ENCODE assay signal across 1 cellular context in the genomic region with DNA sequence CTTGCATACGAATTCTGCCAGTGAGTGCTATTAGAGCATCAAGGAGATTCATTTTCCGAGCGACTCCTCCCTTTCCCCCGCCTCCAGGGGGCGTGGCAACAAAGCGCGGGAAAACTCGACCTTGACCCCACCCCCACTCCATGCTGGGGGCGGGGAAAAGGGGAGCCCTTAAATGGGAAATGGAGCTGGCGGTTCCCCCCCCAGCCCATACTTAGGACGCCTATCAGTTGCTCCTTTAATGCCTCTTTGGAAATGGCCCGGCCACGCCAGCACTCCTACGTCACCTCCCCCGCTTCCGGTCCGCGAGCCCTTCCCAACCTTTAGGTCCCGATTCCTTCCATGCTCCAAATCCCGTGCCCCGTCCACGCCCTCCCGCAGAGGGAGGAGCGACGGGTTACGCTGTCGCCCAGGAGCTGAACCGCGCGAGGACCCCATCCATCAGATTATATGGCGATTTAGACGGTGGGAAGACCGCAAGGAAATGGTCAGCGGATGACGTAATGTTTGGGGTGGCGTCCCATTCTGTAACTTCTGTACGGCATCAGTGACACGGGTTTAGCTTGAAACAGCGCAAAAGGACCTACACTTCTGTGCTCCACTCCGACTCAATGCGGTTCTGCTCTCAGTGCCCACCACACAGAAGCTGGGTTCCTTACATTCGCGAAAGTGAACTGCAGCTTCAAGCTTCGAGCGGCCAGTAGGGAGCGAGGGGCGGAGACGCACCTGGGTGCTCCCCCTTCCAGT.
TF ChIP-seq lines count a peak whose summit lies in the region.

No MANE protein-coding gene starts in this region.

TF ChIP-seq in HepG2, 621 proteins besides CTCF, POLR2A, EP300 and RAD21 (continued from another document and continues in another):
- TF ChIP-seq, protein P1, sequence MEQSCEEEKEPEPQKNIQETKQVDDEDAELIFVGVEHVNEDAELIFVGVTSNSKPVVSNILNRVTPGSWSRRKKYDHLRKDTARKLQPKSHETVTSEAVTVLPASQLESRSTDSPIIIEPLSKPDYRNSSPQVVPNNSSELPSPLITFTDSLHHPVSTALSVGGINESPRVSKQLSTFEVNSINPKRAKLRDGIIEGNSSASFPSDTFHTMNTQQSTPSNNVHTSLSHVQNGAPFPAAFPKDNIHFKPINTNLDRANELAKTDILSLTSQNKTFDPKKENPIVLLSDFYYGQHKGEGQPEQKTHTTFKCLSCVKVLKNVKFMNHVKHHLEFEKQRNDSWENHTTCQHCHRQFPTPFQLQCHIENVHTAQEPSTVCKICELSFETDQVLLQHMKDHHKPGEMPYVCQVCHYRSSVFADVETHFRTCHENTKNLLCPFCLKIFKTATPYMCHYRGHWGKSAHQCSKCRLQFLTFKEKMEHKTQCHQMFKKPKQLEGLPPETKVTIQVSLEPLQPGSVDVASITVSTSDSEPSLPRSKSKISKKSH (CRISPR knock-in tag; IDR thresholded peaks at IDR 0.05; ENCODE audit: borderline replicate concordance), result peak; percentile 77; the same call in 1 of the 2 replicates
- TF ChIP-seq, protein P2, sequence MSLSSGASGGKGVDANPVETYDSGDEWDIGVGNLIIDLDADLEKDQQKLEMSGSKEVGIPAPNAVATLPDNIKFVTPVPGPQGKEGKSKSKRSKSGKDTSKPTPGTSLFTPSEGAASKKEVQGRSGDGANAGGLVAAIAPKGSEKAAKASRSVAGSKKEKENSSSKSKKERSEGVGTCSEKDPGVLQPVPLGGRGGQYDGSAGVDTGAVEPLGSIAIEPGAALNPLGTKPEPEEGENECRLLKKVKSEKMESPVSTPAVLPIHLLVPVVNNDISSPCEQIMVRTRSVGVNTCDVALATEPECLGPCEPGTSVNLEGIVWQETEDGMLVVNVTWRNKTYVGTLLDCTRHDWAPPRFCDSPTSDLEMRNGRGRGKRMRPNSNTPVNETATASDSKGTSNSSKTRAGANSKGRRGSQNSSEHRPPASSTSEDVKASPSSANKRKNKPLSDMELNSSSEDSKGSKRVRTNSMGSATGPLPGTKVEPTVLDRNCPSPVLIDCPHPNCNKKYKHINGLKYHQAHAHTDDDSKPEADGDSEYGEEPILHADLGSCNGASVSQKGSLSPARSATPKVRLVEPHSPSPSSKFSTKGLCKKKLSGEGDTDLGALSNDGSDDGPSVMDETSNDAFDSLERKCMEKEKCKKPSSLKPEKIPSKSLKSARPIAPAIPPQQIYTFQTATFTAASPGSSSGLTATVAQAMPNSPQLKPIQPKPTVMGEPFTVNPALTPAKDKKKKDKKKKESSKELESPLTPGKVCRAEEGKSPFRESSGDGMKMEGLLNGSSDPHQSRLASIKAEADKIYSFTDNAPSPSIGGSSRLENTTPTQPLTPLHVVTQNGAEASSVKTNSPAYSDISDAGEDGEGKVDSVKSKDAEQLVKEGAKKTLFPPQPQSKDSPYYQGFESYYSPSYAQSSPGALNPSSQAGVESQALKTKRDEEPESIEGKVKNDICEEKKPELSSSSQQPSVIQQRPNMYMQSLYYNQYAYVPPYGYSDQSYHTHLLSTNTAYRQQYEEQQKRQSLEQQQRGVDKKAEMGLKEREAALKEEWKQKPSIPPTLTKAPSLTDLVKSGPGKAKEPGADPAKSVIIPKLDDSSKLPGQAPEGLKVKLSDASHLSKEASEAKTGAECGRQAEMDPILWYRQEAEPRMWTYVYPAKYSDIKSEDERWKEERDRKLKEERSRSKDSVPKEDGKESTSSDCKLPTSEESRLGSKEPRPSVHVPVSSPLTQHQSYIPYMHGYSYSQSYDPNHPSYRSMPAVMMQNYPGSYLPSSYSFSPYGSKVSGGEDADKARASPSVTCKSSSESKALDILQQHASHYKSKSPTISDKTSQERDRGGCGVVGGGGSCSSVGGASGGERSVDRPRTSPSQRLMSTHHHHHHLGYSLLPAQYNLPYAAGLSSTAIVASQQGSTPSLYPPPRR (CRISPR knock-in tag; IDR thresholded peaks at IDR 0.05; ENCODE audit: borderline replicate concordance), result peak; percentile 59; the same call in 1 of the 2 replicates
- TF ChIP-seq TCF12 (IDR thresholded peaks at IDR 0.05), result no peak
- TF ChIP-seq TCF12 (CRISPR knock-in tag; IDR thresholded peaks at IDR 0.05), result no peak
- TF ChIP-seq, protein P3, sequence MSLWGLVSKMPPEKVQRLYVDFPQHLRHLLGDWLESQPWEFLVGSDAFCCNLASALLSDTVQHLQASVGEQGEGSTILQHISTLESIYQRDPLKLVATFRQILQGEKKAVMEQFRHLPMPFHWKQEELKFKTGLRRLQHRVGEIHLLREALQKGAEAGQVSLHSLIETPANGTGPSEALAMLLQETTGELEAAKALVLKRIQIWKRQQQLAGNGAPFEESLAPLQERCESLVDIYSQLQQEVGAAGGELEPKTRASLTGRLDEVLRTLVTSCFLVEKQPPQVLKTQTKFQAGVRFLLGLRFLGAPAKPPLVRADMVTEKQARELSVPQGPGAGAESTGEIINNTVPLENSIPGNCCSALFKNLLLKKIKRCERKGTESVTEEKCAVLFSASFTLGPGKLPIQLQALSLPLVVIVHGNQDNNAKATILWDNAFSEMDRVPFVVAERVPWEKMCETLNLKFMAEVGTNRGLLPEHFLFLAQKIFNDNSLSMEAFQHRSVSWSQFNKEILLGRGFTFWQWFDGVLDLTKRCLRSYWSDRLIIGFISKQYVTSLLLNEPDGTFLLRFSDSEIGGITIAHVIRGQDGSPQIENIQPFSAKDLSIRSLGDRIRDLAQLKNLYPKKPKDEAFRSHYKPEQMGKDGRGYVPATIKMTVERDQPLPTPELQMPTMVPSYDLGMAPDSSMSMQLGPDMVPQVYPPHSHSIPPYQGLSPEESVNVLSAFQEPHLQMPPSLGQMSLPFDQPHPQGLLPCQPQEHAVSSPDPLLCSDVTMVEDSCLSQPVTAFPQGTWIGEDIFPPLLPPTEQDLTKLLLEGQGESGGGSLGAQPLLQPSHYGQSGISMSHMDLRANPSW (CRISPR knock-in tag; IDR thresholded peaks at IDR 0.05; ENCODE audit: borderline replicate concordance), result no peak
- TF ChIP-seq ETV6 (CRISPR knock-in tag; conservative IDR thresholded peaks at IDR 0.05), result no peak
- TF ChIP-seq STAT5B (CRISPR knock-in tag; IDR thresholded peaks at IDR 0.05), result no peak
- no peak for TF ChIP-seq MATR3 (CRISPR knock-in tag; IDR thresholded peaks at IDR 0.05)
- TF ChIP-seq, protein P4, sequence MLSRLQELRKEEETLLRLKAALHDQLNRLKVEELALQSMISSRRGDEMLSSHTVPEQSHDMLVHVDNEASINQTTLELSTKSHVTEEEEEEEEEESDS (CRISPR knock-in tag; IDR thresholded peaks at IDR 0.05; ENCODE audit: borderline replicate concordance), result peak; percentile 22; the same call in 1 of the 2 replicates
- peak; percentile 98 for TF ChIP-seq TFDP1 (CRISPR knock-in tag; IDR thresholded peaks at IDR 0.05; ENCODE audit: borderline replicate concordance)
- TF ChIP-seq, protein P5, sequence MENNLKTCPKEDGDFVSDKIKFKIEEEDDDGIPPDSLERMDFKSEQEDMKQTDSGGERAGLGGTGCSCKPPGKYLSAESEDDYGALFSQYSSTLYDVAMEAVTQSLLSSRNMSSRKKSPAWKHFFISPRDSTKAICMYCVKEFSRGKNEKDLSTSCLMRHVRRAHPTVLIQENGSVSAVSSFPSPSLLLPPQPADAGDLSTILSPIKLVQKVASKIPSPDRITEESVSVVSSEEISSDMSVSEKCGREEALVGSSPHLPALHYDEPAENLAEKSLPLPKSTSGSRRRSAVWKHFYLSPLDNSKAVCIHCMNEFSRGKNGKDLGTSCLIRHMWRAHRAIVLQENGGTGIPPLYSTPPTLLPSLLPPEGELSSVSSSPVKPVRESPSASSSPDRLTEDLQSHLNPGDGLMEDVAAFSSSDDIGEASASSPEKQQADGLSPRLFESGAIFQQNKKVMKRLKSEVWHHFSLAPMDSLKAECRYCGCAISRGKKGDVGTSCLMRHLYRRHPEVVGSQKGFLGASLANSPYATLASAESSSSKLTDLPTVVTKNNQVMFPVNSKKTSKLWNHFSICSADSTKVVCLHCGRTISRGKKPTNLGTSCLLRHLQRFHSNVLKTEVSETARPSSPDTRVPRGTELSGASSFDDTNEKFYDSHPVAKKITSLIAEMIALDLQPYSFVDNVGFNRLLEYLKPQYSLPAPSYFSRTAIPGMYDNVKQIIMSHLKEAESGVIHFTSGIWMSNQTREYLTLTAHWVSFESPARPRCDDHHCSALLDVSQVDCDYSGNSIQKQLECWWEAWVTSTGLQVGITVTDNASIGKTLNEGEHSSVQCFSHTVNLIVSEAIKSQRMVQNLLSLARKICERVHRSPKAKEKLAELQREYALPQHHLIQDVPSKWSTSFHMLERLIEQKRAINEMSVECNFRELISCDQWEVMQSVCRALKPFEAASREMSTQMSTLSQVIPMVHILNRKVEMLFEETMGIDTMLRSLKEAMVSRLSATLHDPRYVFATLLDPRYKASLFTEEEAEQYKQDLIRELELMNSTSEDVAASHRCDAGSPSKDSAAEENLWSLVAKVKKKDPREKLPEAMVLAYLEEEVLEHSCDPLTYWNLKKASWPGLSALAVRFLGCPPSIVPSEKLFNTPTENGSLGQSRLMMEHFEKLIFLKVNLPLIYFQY (CRISPR knock-in tag; IDR thresholded peaks at IDR 0.05; ENCODE audit: borderline replicate concordance), result peak; percentile 18; the same call in 1 of the 2 replicates
- TF ChIP-seq, protein P6, sequence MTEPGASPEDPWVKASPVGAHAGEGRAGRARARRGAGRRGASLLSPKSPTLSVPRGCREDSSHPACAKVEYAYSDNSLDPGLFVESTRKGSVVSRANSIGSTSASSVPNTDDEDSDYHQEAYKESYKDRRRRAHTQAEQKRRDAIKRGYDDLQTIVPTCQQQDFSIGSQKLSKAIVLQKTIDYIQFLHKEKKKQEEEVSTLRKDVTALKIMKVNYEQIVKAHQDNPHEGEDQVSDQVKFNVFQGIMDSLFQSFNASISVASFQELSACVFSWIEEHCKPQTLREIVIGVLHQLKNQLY (CRISPR knock-in tag; IDR thresholded peaks at IDR 0.05), result 0 out of 2 replicates have a peak, but pooled peaks have one; percentile 31
- TF ChIP-seq HNRNPUL1 (IDR thresholded peaks at IDR 0.05; ENCODE audit: low read depth, low read length), result no peak
- peak; percentile 60 for TF ChIP-seq REPIN1 (CRISPR knock-in tag; IDR thresholded peaks at IDR 0.05; ENCODE audit: borderline replicate concordance, low read depth)
- TF ChIP-seq SIN3B (IDR thresholded peaks at IDR 0.05; ENCODE audit: low read length), result no peak
- peak; percentile 80; the same call in 1 of the 2 replicates for TF ChIP-seq ZNF558 (CRISPR knock-in tag; IDR thresholded peaks at IDR 0.05; ENCODE audit: borderline replicate concordance)
- no peak for TF ChIP-seq ZNF780A (CRISPR knock-in tag; IDR thresholded peaks at IDR 0.05)
- TF ChIP-seq JUNB (CRISPR knock-in tag; IDR thresholded peaks at IDR 0.05; ENCODE audit: borderline replicate concordance), result no peak
- TF ChIP-seq KLF9 (CRISPR knock-in tag; IDR thresholded peaks at IDR 0.05; ENCODE audit: low read depth), result no peak
- TF ChIP-seq NFYC (CRISPR knock-in tag; IDR thresholded peaks at IDR 0.05), result no peak
- TF ChIP-seq GTF3A (CRISPR knock-in tag; conservative IDR thresholded peaks at IDR 0.05), result no peak
- TF ChIP-seq KLF12 (CRISPR knock-in tag; IDR thresholded peaks at IDR 0.05; ENCODE audit: borderline replicate concordance), result no peak
- TF ChIP-seq, protein P7, sequence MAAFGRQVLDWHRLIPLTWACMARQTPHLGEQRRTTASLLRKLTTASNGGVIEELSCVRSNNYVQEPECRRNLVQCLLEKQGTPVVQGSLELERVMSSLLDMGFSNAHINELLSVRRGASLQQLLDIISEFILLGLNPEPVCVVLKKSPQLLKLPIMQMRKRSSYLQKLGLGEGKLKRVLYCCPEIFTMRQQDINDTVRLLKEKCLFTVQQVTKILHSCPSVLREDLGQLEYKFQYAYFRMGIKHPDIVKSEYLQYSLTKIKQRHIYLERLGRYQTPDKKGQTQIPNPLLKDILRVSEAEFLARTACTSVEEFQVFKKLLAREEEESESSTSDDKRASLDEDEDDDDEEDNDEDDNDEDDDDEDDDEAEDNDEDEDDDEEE (CRISPR knock-in tag; IDR thresholded peaks at IDR 0.05), result no peak
- TF ChIP-seq NR2F2 (IDR thresholded peaks at IDR 0.05; ENCODE audit: borderline replicate concordance, low read depth), result peak; percentile 61; the same call in 1 of the 2 replicates
